In genomic region chrX:132218100-132218807, GRCh38 we compare ENCODE assay signal across 8 cellular contexts. TPM values are rescaled to one million over a fixed set of nuclear protein-coding genes. Genes with fewer than 3 reads are reported as not detected.
A peak's percentile ranks its signal among the peaks of the same experiment; 100 is the strongest.
DNase-seq lines count a peak whose midpoint lies in the region; ATAC-seq and TF ChIP-seq lines count a peak whose summit lies in the region.

No MANE protein-coding gene starts in this region.

- H3K4me1 Mint-ChIP-seq in endodermal cell (peaks cover 27% of the 10 kb centered on the region), mesothelial cell of epicardium (peaks cover 43% of the 10 kb centered on the region)

- H3K27me3 Mint-ChIP-seq in endodermal cell (ENCODE audit: insufficient read depth) (no peaks in the 10 kb centered on the region), mesothelial cell of epicardium (ENCODE audit: low read depth) (no peaks in the 10 kb centered on the region)

- peak; percentile 51 for DNase-seq in CMK (ENCODE audit: low read depth)
- DNase-seq in HS-27A (ENCODE audit: low read depth) = peak; percentile 40
- DNase-seq in NK-92 treated with Interleukin-12 subunit alpha and Interleukin-12 subunit beta, amount 100 ng/mL, for 24 hours (lab: John Stamatoyannopoulos, UW) = peak; percentile 69
- peak; percentile 62 to 76 for DNase-seq in activated CD8-positive, alpha-beta memory T cell treated with anti-CD3 and anti-CD28 coated beads for 4 hours (ENCODE audit: low read depth in 2 of 2)
- peak; percentile 90 for DNase-seq in endodermal cell
- peak; percentile 77 to 87 for DNase-seq in mesothelial cell of epicardium (ENCODE audit: low spot score in 2 of 2, unreplicated experiment in 2 of 2)
- peak; percentile 58 for DNase-seq in stimulated activated CD8-positive, alpha-beta memory T cell treated with anti-CD3 and anti-CD28 coated beads, Interleukin-15, amount 100 ng/mL, for 24 hours (ENCODE audit: low read depth)

- no peak overlapping the region for H3K27ac ChIP-seq in endodermal cell (ENCODE audit: low read depth, low read length)

- peak overlapping the region; percentile 62 for H3K9ac ChIP-seq in endodermal cell (ENCODE audit: extremely low read depth, low read length, poor library complexity, severe bottlenecking)

- H3K27me3 ChIP-seq in endodermal cell (ENCODE audit: control insufficient read depth, insufficient read depth, low read length, poor library complexity, severe bottlenecking) = no peaks in the 10 kb centered on the region

- H3K9me3 ChIP-seq in endodermal cell (ENCODE audit: control insufficient read depth, low read length) = no peaks in the 10 kb centered on the region

- WGBS in endodermal cell (ENCODE audit: insufficient coverage in 1 of 2, insufficient read length in 1 of 2), 2 experiments = 1% methylated on average over 45 of the region's 45 CpGs; no CpG with 5 or more reads in 1 of the 2 experiments

- H3K36me3 ChIP-seq in endodermal cell (ENCODE audit: control insufficient read depth, insufficient read depth, low read length) = peaks cover 17% of the 10 kb centered on the region

- peak; percentile 28 for ATAC-seq in GM19468 (IDR thresholded peaks at IDR 0.05; ENCODE audit: extremely low read depth, unreplicated experiment)

- peak overlapping the region; percentile 88 for H3K27ac Mint-ChIP-seq in endodermal cell
- H3K27ac Mint-ChIP-seq in mesothelial cell of epicardium = peak overlapping the region; percentile 98

- H3K4me3 Mint-ChIP-seq in endodermal cell (peak overlapping the region; percentile 92), mesothelial cell of epicardium (peak overlapping the region; percentile 96)

- H3K36me3 Mint-ChIP-seq in endodermal cell (ENCODE audit: low read depth) (peaks cover 14% of the 10 kb centered on the region), mesothelial cell of epicardium (peaks cover 7% of the 10 kb centered on the region)

- no peaks in the 10 kb centered on the region for H3K4me1 ChIP-seq in endodermal cell (ENCODE audit: control insufficient read depth, insufficient read depth, low read length)

- peak overlapping the region; percentile 93 for H3K4me3 ChIP-seq in endodermal cell (ENCODE audit: low read length)

- no peak for TF ChIP-seq CTCF in endodermal cell (conservative IDR thresholded peaks at IDR 0.05)
- TF ChIP-seq CTCF in mesothelial cell of epicardium (IDR thresholded peaks at IDR 0.05; ENCODE audit: unreplicated experiment) = no peak

- H3K9me3 Mint-ChIP-seq in endodermal cell (no peaks in the 10 kb centered on the region), mesothelial cell of epicardium (no peaks in the 10 kb centered on the region)

RNA-seq across cellular contexts. Expression of gene RAP2C, which starts 1.0 kb away (rescaled TPM):
- total RNA-seq in endodermal cell = 10 to 100 TPM; 39.7 to 60.8 TPM
- polyA plus RNA-seq in endodermal cell (2013, experiment 1 of 2) = 28.7 TPM
- 28.2 TPM for polyA plus RNA-seq in endodermal cell (2013, experiment 2 of 2)
- 80.1 to 85.0 TPM (median 83.0 TPM) in 3 replicates for total RNA-seq in mesothelial cell of epicardium

Comparison
In these comparisons a context has a peak if more than half of its experiments do, and no peak if none do; other contexts are left out.
1. DNase-seq: peak in every context shown above with its lines; median percentile 90 in endodermal cell; 82 in mesothelial cell of epicardium; 69 in NK-92 treated with Interleukin-12 subunit alpha and Interleukin-12 subunit beta, amount 100 ng/mL, for 24 hours; 69 in activated CD8-positive, alpha-beta memory T cell treated with anti-CD3 and anti-CD28 coated beads for 4 hours; 58 in stimulated activated CD8-positive, alpha-beta memory T cell treated with anti-CD3 and anti-CD28 coated beads, Interleukin-15, amount 100 ng/mL, for 24 hours; 51 in CMK; 40 in HS-27A.